Comparison of ENCODE assay signal across 10 cellular contexts in genomic region chr2:233421091-233421816, GRCh38.
DNase-seq lines count a peak whose midpoint lies in the region; ATAC-seq and TF ChIP-seq lines count a peak whose summit lies in the region.
"Had no signal": no experiment of that assay in that cellular context is flagged by ENCODE, and none has a peak within 500 bp of the region (broad histone marks: within the 10 kb centered on the region; RNA-seq: fewer than 3 reads in every experiment).

No MANE protein-coding gene starts in this region.

- peaks cover 22 to 23% of the 10 kb centered on the region in 2 donors for H3K4me1 ChIP-seq in muscle layer of duodenum (ENCODE audit: control insufficient read depth in 1 of 2, insufficient read depth in 2 of 2, low read length in 2 of 2)
- peaks cover 40% of the 10 kb centered on the region for H3K4me1 ChIP-seq in A673 (ENCODE audit: insufficient read depth, low read length, poor library complexity, severe bottlenecking)

- H3K27ac ChIP-seq in muscle layer of duodenum (ENCODE audit: low read length), result peak overlapping the region; percentile 81
- H3K27ac ChIP-seq in A673 (ENCODE audit: low read depth, low read length, poor library complexity, severe bottlenecking), result no peak overlapping the region
- H3K27ac ChIP-seq: VCaP had no signal

- H3K4me3 ChIP-seq in muscle layer of duodenum (ENCODE audit: low read depth in 1 of 2, low read length in 2 of 2) (no peak overlapping the region), A673 (ENCODE audit: low read depth, low read length, poor library complexity, severe bottlenecking) (no peak overlapping the region)

- H3K9me3 ChIP-seq in muscle layer of duodenum (ENCODE audit: control insufficient read depth in 1 of 2, low read length in 2 of 2) (no peaks in the 10 kb centered on the region), A673 (ENCODE audit: low read depth, low read length, poor library complexity, severe bottlenecking) (no peaks in the 10 kb centered on the region)

- peak overlapping the region; percentile 81 for H3K27ac Mint-ChIP-seq in activated T-helper 2 cell treated with anti-CD3 and anti-CD28 coated beads, Interferon-gamma antibody, Interleukin-2, Interleukin-4, amounts not matched to agents 10 μg/mL and 5 μg/mL and 100 μg/mL, durations not matched to agents 14 hours and 24 hours and 36 hours

- no peaks in the 10 kb centered on the region for H3K27me3 ChIP-seq in muscle layer of duodenum (ENCODE audit: low read depth, low read length)
- H3K27me3 ChIP-seq in A673 (replicated peaks; ENCODE audit: insufficient read depth, low read depth, low read length, poor library complexity), result no peaks in the 10 kb centered on the region

- intact Hi-C loops in activated T-helper 2 cell treated with anti-CD3 and anti-CD28 coated beads, Interferon-gamma antibody, Interleukin-2, Interleukin-4, amounts not matched to agents 10 μg/mL and 5 μg/mL and 100 μg/mL, durations not matched to agents 14 hours and 24 hours and 36 hours (cut with micrococcal nuclease), result no loop called here
- intact Hi-C loops in A673 (cut with micrococcal nuclease; ENCODE audit: unreplicated experiment), result no loop called here

- H3K36me3 Mint-ChIP-seq in activated T-helper 2 cell treated with anti-CD3 and anti-CD28 coated beads, Interferon-gamma antibody, Interleukin-2, Interleukin-4, amounts not matched to agents 10 μg/mL and 5 μg/mL and 100 μg/mL, durations not matched to agents 14 hours and 24 hours and 36 hours (ENCODE audit: low read depth), result peaks cover 39% of the 10 kb centered on the region

- peaks cover 6% of the 10 kb centered on the region for H3K9me3 Mint-ChIP-seq in activated T-helper 2 cell treated with anti-CD3 and anti-CD28 coated beads, Interferon-gamma antibody, Interleukin-2, Interleukin-4, amounts not matched to agents 10 μg/mL and 5 μg/mL and 100 μg/mL, durations not matched to agents 14 hours and 24 hours and 36 hours

- ATAC-seq in GM21390 (IDR thresholded peaks at IDR 0.05; ENCODE audit: unreplicated experiment), result no peak

- no peak for TF ChIP-seq CTCF in A673 (conservative IDR thresholded peaks at IDR 0.05; ENCODE audit: low read depth, low read length)

- POLR2A ChIA-PET in A673 (lab: Charles Lee; ENCODE audit: low non-redundant PET), result no interaction called here

- CTCF ChIA-PET in A673 (lab: Charles Lee), result no interaction called here

- BruUV-seq in A673 (replicated peaks; lab: Mats Ljungman, UMichigan), result no TSS peak

- H3K4me1 Mint-ChIP-seq in activated T-helper 2 cell treated with anti-CD3 and anti-CD28 coated beads, Interferon-gamma antibody, Interleukin-2, Interleukin-4, amounts not matched to agents 10 μg/mL and 5 μg/mL and 100 μg/mL, durations not matched to agents 14 hours and 24 hours and 36 hours (ENCODE audit: low read depth), result peaks cover 70% of the 10 kb centered on the region

- no peaks in the 10 kb centered on the region for H3K36me3 ChIP-seq in muscle layer of duodenum (ENCODE audit: control insufficient read depth in 1 of 2, insufficient read depth in 2 of 2, low read length in 2 of 2)
- peaks cover 4% of the 10 kb centered on the region for H3K36me3 ChIP-seq in A673 (ENCODE audit: insufficient read depth, low read length, poor library complexity, severe bottlenecking)

- H3K27me3 Mint-ChIP-seq in activated T-helper 2 cell treated with anti-CD3 and anti-CD28 coated beads, Interferon-gamma antibody, Interleukin-2, Interleukin-4, amounts not matched to agents 10 μg/mL and 5 μg/mL and 100 μg/mL, durations not matched to agents 14 hours and 24 hours and 36 hours (ENCODE audit: low read depth), result no peaks in the 10 kb centered on the region

- DNase-seq in stimulated activated CD4-positive, alpha-beta T cell treated with anti-CD3 and anti-CD28 coated beads, Interleukin-4, amount 100 ng/mL, for 24 hours, result peak; percentile 2
- DNase-seq in stimulated activated CD4-positive, alpha-beta T cell treated with anti-CD3 and anti-CD28 coated beads, Interleukin-1b, Interleukin-23, amount 100 ng/mL, for 48 hours, result no peak
- no peak for DNase-seq in activated T-helper 2 cell treated with anti-CD3 and anti-CD28 coated beads, Interferon-gamma antibody, Interleukin-2, Interleukin-4, amounts not matched to agents 10 μg/mL and 5 μg/mL and 100 μg/mL, durations not matched to agents 14 hours and 24 hours and 36 hours (ENCODE audit: low spot score)
- DNase-seq in ureter (ENCODE audit: low spot score), result peak; percentile 27
- no peak for DNase-seq in A673 (ENCODE audit: low spot score)
- no peak for DNase-seq in stimulated activated CD4-positive, alpha-beta T cell treated with anti-CD3 and anti-CD28 coated beads, Interleukin-2, amount 100 ng/mL, for 48 hours
- DNase-seq: NCI-H146 had no signal

- H3K4me3 Mint-ChIP-seq in activated T-helper 2 cell treated with anti-CD3 and anti-CD28 coated beads, Interferon-gamma antibody, Interleukin-2, Interleukin-4, amounts not matched to agents 10 μg/mL and 5 μg/mL and 100 μg/mL, durations not matched to agents 14 hours and 24 hours and 36 hours (ENCODE audit: low read depth), result peak overlapping the region; percentile 58

Comparison
In these comparisons a context has a peak if more than half of its experiments do, and no peak if none do; other contexts are left out.
1. DNase-seq: peak in stimulated activated CD4-positive, alpha-beta T cell treated with anti-CD3 and anti-CD28 coated beads, Interleukin-4, amount 100 ng/mL, for 24 hours (single experiment) and ureter (single experiment); none in stimulated activated CD4-positive, alpha-beta T cell treated with anti-CD3 and anti-CD28 coated beads, Interleukin-1b, Interleukin-23, amount 100 ng/mL, for 48 hours (single experiment), activated T-helper 2 cell treated with anti-CD3 and anti-CD28 coated beads, Interferon-gamma antibody, Interleukin-2, Interleukin-4, amounts not matched to agents 10 μg/mL and 5 μg/mL and 100 μg/mL, durations not matched to agents 14 hours and 24 hours and 36 hours (single experiment), A673 (single experiment) and stimulated activated CD4-positive, alpha-beta T cell treated with anti-CD3 and anti-CD28 coated beads, Interleukin-2, amount 100 ng/mL, for 48 hours (0 of 2).